Comparison of ENCODE assay signal across 1 cellular context in genomic region chr3:149221783-149222517, GRCh38.
A peak's percentile ranks its signal among the peaks of the same experiment; 100 is the strongest.
TF ChIP-seq lines count a peak whose summit lies in the region.

Gene CP (minus strand): TSS chr3:149221829. CDS start chr3:149221792, 37 bp downstream.

TF ChIP-seq in liver, 16 proteins besides CTCF, POLR2A, EP300 and RAD21 (continued from another document):
- peak; percentile 82 for TF ChIP-seq REST (IDR thresholded peaks at IDR 0.05)
- peak; percentile 66 to 94 for TF ChIP-seq RXRA (IDR thresholded peaks at IDR 0.05)
- TF ChIP-seq NR2F2 (IDR thresholded peaks at IDR 0.05), result peak; percentile 16
- peak; percentile 35 to 95 for TF ChIP-seq EGR1 (IDR thresholded peaks at IDR 0.05; ENCODE audit: low read depth in 2 of 2)
